In the genomic region with DNA sequence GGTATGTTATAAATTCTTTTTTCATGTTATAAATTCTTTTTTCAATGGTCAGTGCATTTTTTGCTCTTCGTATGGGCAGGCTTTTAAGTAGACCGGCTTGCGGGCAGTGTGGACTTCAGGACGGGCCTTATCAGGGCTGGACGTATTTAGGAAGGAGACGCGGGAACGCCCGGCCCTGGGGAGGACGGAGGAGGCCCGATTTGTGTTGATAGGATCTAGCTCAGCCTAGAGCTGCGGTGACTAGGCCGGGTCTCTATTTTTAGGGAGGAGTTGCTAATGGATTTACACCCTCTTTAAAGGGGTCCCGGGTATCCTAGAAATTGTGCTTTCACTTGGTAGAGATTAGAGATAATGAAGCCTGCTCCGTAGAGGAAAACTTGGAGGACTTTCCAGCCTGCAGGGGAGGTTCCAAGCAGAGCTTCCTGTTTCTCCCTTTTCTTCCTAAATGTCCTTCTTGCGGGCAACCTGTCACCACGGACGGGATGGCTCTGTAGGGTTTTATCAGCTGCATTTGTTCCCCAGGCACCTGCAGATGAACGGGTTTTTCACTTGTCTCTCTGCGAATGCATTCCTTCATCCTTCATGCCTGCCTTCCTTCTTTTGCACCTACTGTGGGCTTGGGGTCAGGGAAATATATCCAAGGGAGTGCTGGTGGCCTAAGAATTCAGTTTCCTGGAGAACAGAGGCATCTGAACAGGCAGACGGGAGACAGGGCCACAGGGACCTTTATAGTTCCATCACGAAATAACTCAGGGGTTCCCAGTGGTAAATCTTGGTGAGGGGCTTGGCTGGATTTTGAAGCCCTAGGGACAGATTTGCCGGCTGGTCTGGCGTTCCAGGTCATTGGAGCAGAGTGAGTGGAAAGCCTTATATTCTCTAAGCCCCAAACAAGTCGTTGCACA, we compare ENCODE assay signal across 8 cellular contexts. TPM values are rescaled to one million over a fixed set of nuclear protein-coding genes. Genes with fewer than 3 reads are reported as not detected.
DNase-seq lines count a peak whose midpoint lies in the region; ATAC-seq, FAIRE-seq and TF ChIP-seq lines count a peak whose summit lies in the region.

No MANE protein-coding gene starts in this region.

- peak; percentile 41 for DNase-seq in activated naive CD4-positive, alpha-beta T cell treated with anti-CD3 and anti-CD28 coated beads for 36 hours
- DNase-seq in activated naive CD4-positive, alpha-beta T cell (lab: John Stamatoyannopoulos, UW) = no peak
- DNase-seq in K562 (ENCODE audit: extremely low read depth in 1 of 4, low spot score in 3 of 4) (peak; percentile 51 to 76 (median 60)), kidney epithelial cell (ENCODE audit: low read depth) (no peak), DMS79 treated with DMSO at 0.1 percent for 48 hours (lab: John Stamatoyannopoulos, UW) (no peak), H4 (ENCODE audit: low spot score) (no peak)
- no peak for DNase-seq in stimulated activated CD8-positive, alpha-beta memory T cell treated with anti-CD3 and anti-CD28 coated beads, Interleukin-4, amount 100 ng/mL, for 48 hours

- FAIRE-seq in K562 (lab: Jason Lieb, UNC) = peak; percentile 46

- peaks cover 8 to 28% of the 10 kb centered on the region in 2 experiments; a peak in 4 of 5 replicates for H3K4me1 ChIP-seq in K562 (replicated peaks in 1 of 2; ENCODE audit: control insufficient read depth in 2 of 2, insufficient read depth in 2 of 2, low read length in 2 of 2)
- peaks cover 6% of the 10 kb centered on the region for H3K4me1 ChIP-seq in thymus (ENCODE audit: control insufficient read depth, insufficient read depth, low read length)

- H3K4me3 Mint-ChIP-seq in activated naive CD4-positive, alpha-beta T cell treated with anti-CD3 and anti-CD28 coated beads for 36 hours = peak overlapping the region; percentile 99

- ATAC-seq in K562 = peak; percentile 71

- POLR2A ChIA-PET in K562 (lab: Yijun Ruan, JAX) = no interaction called here

- H3K9me3 ChIP-seq in K562 (replicated peaks; ENCODE audit: control insufficient read depth, insufficient read depth, low read depth, low read length) (no peaks in the 10 kb centered on the region), thymus (ENCODE audit: control insufficient read depth) (no peaks in the 10 kb centered on the region)

- peaks cover 40% of the 10 kb centered on the region for H3K36me3 Mint-ChIP-seq in activated naive CD4-positive, alpha-beta T cell treated with anti-CD3 and anti-CD28 coated beads for 36 hours (ENCODE audit: low read depth)

- no peaks in the 10 kb centered on the region for H4K20me1 ChIP-seq in K562 (replicated peaks; ENCODE audit: control insufficient read depth, insufficient read depth, low read length)

- intact Hi-C loops in activated naive CD4-positive, alpha-beta T cell treated with anti-CD3 and anti-CD28 coated beads for 36 hours (cut with micrococcal nuclease) = loop anchor here (1.0 to 10.0 kb wide), 4 partner anchors 1022 to 1225 kb away; a partner anchor contains a TSS
- intact Hi-C loops in K562 (cut with micrococcal nuclease) = no loop called here

- H3K27me3 ChIP-seq in K562 (ENCODE audit: control insufficient read depth in 2 of 2, insufficient read depth in 2 of 2, low read length in 2 of 2) = no peaks in the 10 kb centered on the region
- peaks cover 2% of the 10 kb centered on the region for H3K27me3 ChIP-seq in kidney epithelial cell (ENCODE audit: control insufficient read depth, insufficient read depth, low read length)
- H3K27me3 ChIP-seq in thymus (ENCODE audit: control insufficient read depth, insufficient read depth) = no peaks in the 10 kb centered on the region

- H3K27me3 Mint-ChIP-seq in activated naive CD4-positive, alpha-beta T cell treated with anti-CD3 and anti-CD28 coated beads for 36 hours (ENCODE audit: low read depth) = no peaks in the 10 kb centered on the region

- TF ChIP-seq POLR2A in K562 (conservative IDR thresholded peaks at IDR 0.05) = no peak

- TF ChIP-seq CTCF in K562 (IDR thresholded peaks at IDR 0.05 in 2 of 3, conservative IDR thresholded peaks at IDR 0.05 in 1 of 3; ENCODE audit: insufficient read depth in 2 of 3, low read depth in 1 of 3, low read length in 3 of 3) (no peak), kidney epithelial cell (IDR thresholded peaks at IDR 0.05; ENCODE audit: insufficient read depth, low read length, poor library complexity, severe bottlenecking) (no peak)

- BruUV-seq in K562 (replicated peaks; lab: Mats Ljungman, UMichigan) = no TSS peak

- peak overlapping the region; percentile 48 to 87; a peak in 3 of 4 replicates for H3K9ac ChIP-seq in K562 (ENCODE audit: insufficient read depth in 1 of 2, low read depth in 2 of 2, low read length in 2 of 2)

- H3K27ac ChIP-seq in K562 (ENCODE audit: extremely low read depth, low read depth, low read length) (no peak overlapping the region; the same call in 2 of the 3 replicates), thymus (ENCODE audit: low read depth) (peak overlapping the region; percentile 90)

- CTCF ChIA-PET in activated naive CD4-positive, alpha-beta T cell treated with anti-CD3 and anti-CD28 coated beads for 36 hours (lab: Charles Lee) = no interaction called here
- CTCF ChIA-PET in K562 (lab: Yijun Ruan, JAX; ENCODE audit: low intra/inter-chr PET ratio) = no interaction called here

- no peaks in the 10 kb centered on the region for H3K36me3 ChIP-seq in K562 (ENCODE audit: control insufficient read depth, insufficient read depth, low read length)
- H3K36me3 ChIP-seq in kidney epithelial cell (ENCODE audit: control insufficient read depth, insufficient read depth, low read length) = no peaks in the 10 kb centered on the region
- H3K36me3 ChIP-seq in thymus (ENCODE audit: control insufficient read depth, insufficient read depth) = peaks cover 5% of the 10 kb centered on the region

- H3K4me3 ChIP-seq in K562 (peak overlapping the region; percentile 47), kidney epithelial cell (ENCODE audit: low read depth, low read length) (peak overlapping the region; percentile 83), thymus (ENCODE audit: low read length) (peak overlapping the region; percentile 99)

- peaks cover 42% of the 10 kb centered on the region for H3K4me1 Mint-ChIP-seq in activated naive CD4-positive, alpha-beta T cell treated with anti-CD3 and anti-CD28 coated beads for 36 hours (ENCODE audit: low read depth)

- no peaks in the 10 kb centered on the region; the same call in 1 of the 3 replicates for H3K79me2 ChIP-seq in K562 (ENCODE audit: control insufficient read depth, insufficient read depth, low read length)

- peak overlapping the region; percentile 99 for H3K27ac Mint-ChIP-seq in activated naive CD4-positive, alpha-beta T cell treated with anti-CD3 and anti-CD28 coated beads for 36 hours

- peak overlapping the region; percentile 77; the same call in 1 of the 2 replicates for H2AFZ ChIP-seq in K562 (ENCODE audit: low read depth, low read length)

- in situ Hi-C loops in K562 (cut with MboI) = no loop called here

- TF ChIP-seq RAD21 in K562 (CRISPR knock-in tag; conservative IDR thresholded peaks at IDR 0.05 in 1 of 2, IDR thresholded peaks at IDR 0.05 in 1 of 2) = no peak

- no peaks in the 10 kb centered on the region for H3K9me3 Mint-ChIP-seq in activated naive CD4-positive, alpha-beta T cell treated with anti-CD3 and anti-CD28 coated beads for 36 hours

- 23% methylated on average over 17 of the region's 25 CpGs for WGBS in K562 (ENCODE audit: insufficient coverage, low coverage, missing lambda C conversion rate)
- WGBS in thymus = 1% methylated on average over 25 of the region's 25 CpGs

- no peaks in the 10 kb centered on the region for H3K9me1 ChIP-seq in K562 (ENCODE audit: control insufficient read depth, insufficient read depth, low read length)

- peak overlapping the region; percentile 50 for H3K4me2 ChIP-seq in K562 (ENCODE audit: insufficient read depth, low read length)

- TF ChIP-seq EP300 in K562 (IDR thresholded peaks at IDR 0.05; ENCODE audit: low read length) = no peak

RNA-seq across cellular contexts. Expression of a gene that starts 1.4 kb away (rescaled TPM):
- total RNA-seq in activated naive CD4-positive, alpha-beta T cell treated with anti-CD3 and anti-CD28 coated beads for 36 hours = 100 to 1,000 TPM; 205 to 215 TPM
- 25.2 and 28.2 TPM in 2 replicates for total RNA-seq in K562 (2011; cell fraction: chromatin; rRNA removed; ENCODE audit: low replicate concordance)
- total RNA-seq in K562 (2011; cell fraction: nucleolus; rRNA removed) = 23.9 and 33.5 TPM in 2 replicates
- total RNA-seq in K562 (2011; cell fraction: nucleoplasm; rRNA removed) = 36.3 and 51.0 TPM in 2 replicates
- 46.4 and 55.3 TPM in 2 replicates for total RNA-seq in K562 (2014; rRNA removed)
- total RNA-seq in K562 (2014; rRNA removed; fragmentation: Illumina TruSeq; extraction: Trizol) = 23.6 and 23.9 TPM in 2 replicates
- total RNA-seq in K562 (2015; rRNA removed; fragmentation: Illumina TruSeq; extraction: Trizol) = 33.3 and 34.5 TPM in 2 replicates
- 41.2 and 42.3 TPM in 2 replicates for total RNA-seq in K562 (2021)
- 10.8 and 21.3 TPM in 2 replicates for polyA plus RNA-seq in K562 (2011; rRNA removed)
- 29.0 and 37.1 TPM in 2 replicates for polyA plus RNA-seq in K562 (2011; cell fraction: cytosol; rRNA removed)
- polyA plus RNA-seq in K562 (2011; cell fraction: nucleus; rRNA removed) = 16.6 and 29.9 TPM in 2 replicates
- polyA plus RNA-seq in K562 (2012) = 55.5 and 80.3 TPM in 2 replicates
- polyA plus RNA-seq in K562 (2014; fragmentation: Illumina TruSeq; extraction: Trizol) = 40.2 and 41.6 TPM in 2 replicates
- 1 to 10 TPM; 5.0 to 5.6 TPM for polyA plus RNA-seq in K562 (2014; fragmentation: Nextera tagmentation; extraction: Ambion mirVana)
- 38.4 and 41.5 TPM in 2 replicates for polyA plus RNA-seq in K562 (2014; rRNA removed)
- polyA minus RNA-seq in K562 (2011; rRNA and poly(A)+ RNA removed) = 8.0 and 17.6 TPM in 2 replicates
- polyA minus RNA-seq in K562 (2011; cell fraction: cytosol; rRNA and poly(A)+ RNA removed) = 19.2 and 24.3 TPM in 2 replicates
- 3.6 and 8.8 TPM in 2 replicates for polyA minus RNA-seq in K562 (2011; cell fraction: nucleus; rRNA and poly(A)+ RNA removed)
- 152 and 155 TPM in 2 replicates for total RNA-seq in kidney epithelial cell
- polyA plus RNA-seq in thymus = 547 TPM
- total RNA-seq in H4 (2014; rRNA removed; shearing (Covaris generic)) = 289 and 391 TPM in 2 replicates

RNA-seq across cellular contexts. Expression of a gene that starts 59.4 kb away (rescaled TPM):
- total RNA-seq in activated naive CD4-positive, alpha-beta T cell treated with anti-CD3 and anti-CD28 coated beads for 36 hours = not detected
- total RNA-seq in K562 (2011; cell fraction: chromatin; rRNA removed; ENCODE audit: low replicate concordance) = not detected in 2 replicates
- not detected in 2 replicates for total RNA-seq in K562 (2011; cell fraction: nucleolus; rRNA removed)
- total RNA-seq in K562 (2011; cell fraction: nucleoplasm; rRNA removed) = not detected in 2 replicates
- 0.08 TPM in 1 of 2 replicates, not detected in the other for total RNA-seq in K562 (2014; rRNA removed)
- not detected in 2 replicates for total RNA-seq in K562 (2014; rRNA removed; fragmentation: Illumina TruSeq; extraction: Trizol)
- total RNA-seq in K562 (2015; rRNA removed; fragmentation: Illumina TruSeq; extraction: Trizol) = not detected in 2 replicates
- not detected in 2 replicates for total RNA-seq in K562 (2021)
- polyA plus RNA-seq in K562 (2011; rRNA removed) = not detected in 2 replicates
- polyA plus RNA-seq in K562 (2011; cell fraction: cytosol; rRNA removed) = not detected in 2 replicates
- polyA plus RNA-seq in K562 (2011; cell fraction: nucleus; rRNA removed) = not detected in 2 replicates
- 0.16 and 0.28 TPM in 2 replicates for polyA plus RNA-seq in K562 (2012)
- polyA plus RNA-seq in K562 (2014; fragmentation: Illumina TruSeq; extraction: Trizol) = 0.12 TPM in 1 of 2 replicates, not detected in the other
- polyA plus RNA-seq in K562 (2014; fragmentation: Nextera tagmentation; extraction: Ambion mirVana) = under 1 TPM in 1 of 2 experiments, not detected in 1; 0.03 TPM
- not detected in 2 replicates for polyA plus RNA-seq in K562 (2014; rRNA removed)
- polyA minus RNA-seq in K562 (2011; rRNA and poly(A)+ RNA removed) = 0.09 TPM in 1 of 2 replicates, not detected in the other
- not detected in 2 replicates for polyA minus RNA-seq in K562 (2011; cell fraction: cytosol; rRNA and poly(A)+ RNA removed)
- polyA minus RNA-seq in K562 (2011; cell fraction: nucleus; rRNA and poly(A)+ RNA removed) = not detected in 2 replicates
- 0.07 and 0.33 TPM in 2 replicates for total RNA-seq in kidney epithelial cell
- 1.3 TPM for polyA plus RNA-seq in thymus
- total RNA-seq in H4 (2014; rRNA removed; shearing (Covaris generic)) = 0.06 TPM in 1 of 2 replicates, not detected in the other

Comparison
In these comparisons a context has a peak if more than half of its experiments do, and no peak if none do; other contexts are left out.
1. DNase-seq: peak in activated naive CD4-positive, alpha-beta T cell treated with anti-CD3 and anti-CD28 coated beads for 36 hours (single experiment) and K562 (4 of 4); none in activated naive CD4-positive, alpha-beta T cell (0 of 4), kidney epithelial cell (single experiment), stimulated activated CD8-positive, alpha-beta memory T cell treated with anti-CD3 and anti-CD28 coated beads, Interleukin-4, amount 100 ng/mL, for 48 hours (single experiment), DMS79 treated with DMSO at 0.1 percent for 48 hours (single experiment) and H4 (single experiment).
2. H3K4me3 ChIP-seq: peak in every context shown above with its lines; median percentile 99 in thymus; 83 in kidney epithelial cell; 47 in K562.